ENCODE assay signal across 13 cellular contexts in genomic region chr3:127226946-127227842, GRCh38. TPM values are rescaled to one million over a fixed set of nuclear protein-coding genes. Genes with fewer than 3 reads are reported as not detected.
DNase-seq lines count a peak whose midpoint lies in the region; ATAC-seq lines count a peak whose summit lies in the region.
"Had no signal": no experiment of that assay in that cellular context is flagged by ENCODE, and none has a peak within 500 bp of the region (broad histone marks: within the 10 kb centered on the region; RNA-seq: fewer than 3 reads in every experiment).

No MANE protein-coding gene starts in this region.

- intact Hi-C loops in sciatic nerve (cut with DNase I), result no loop called here

- ATAC-seq in sciatic nerve (peak; percentile 39), GM18498 (IDR thresholded peaks at IDR 0.05; ENCODE audit: unreplicated experiment) (no peak)

- DNase-seq in activated CD4-positive, alpha-beta T cell treated with anti-CD3 and anti-CD28 coated beads for 48 hours, result peak; percentile 26
- no peak for DNase-seq in activated CD4-positive, alpha-beta T cell treated with anti-CD3 and anti-CD28 coated beads, Interleukin-2, amount 50 U/mL, for 4 hours
- peak; percentile 91 for DNase-seq in NCI-H146 (lab: John Stamatoyannopoulos, UW)
- DNase-seq in ecto neural progenitor cell (ENCODE audit: low spot score), result peak; percentile 83
- DNase-seq in sciatic nerve (ENCODE audit: low spot score), result no peak
- DNase-seq in glomerular visceral epithelial cell (ENCODE audit: extremely low spot score), result no peak
- DNase-seq in T-helper 9 cell, result no peak
- DNase-seq: activated CD8-positive, alpha-beta memory T cell treated with anti-CD3 and anti-CD28 coated beads for 24 hours; central memory CD4-positive, alpha-beta T cell; naive B cell; NK-92 treated with Interleukin-12 subunit alpha and Interleukin-12 subunit beta, amount 100 ng/mL, for 24 hours had no signal

RNA-seq across cellular contexts. Expression of gene PRR23E, which starts 34.3 kb away (rescaled TPM):
- total RNA-seq in sciatic nerve, result not detected
- total RNA-seq: glomerular endothelial cell had no signal

Comparison
In these comparisons a context has a peak if more than half of its experiments do, and no peak if none do; other contexts are left out.
1. DNase-seq: peak in activated CD4-positive, alpha-beta T cell treated with anti-CD3 and anti-CD28 coated beads for 48 hours (single experiment), NCI-H146 (single experiment) and ecto neural progenitor cell (single experiment); none in activated CD4-positive, alpha-beta T cell treated with anti-CD3 and anti-CD28 coated beads, Interleukin-2, amount 50 U/mL, for 4 hours (0 of 2), sciatic nerve (single experiment), glomerular visceral epithelial cell (single experiment) and T-helper 9 cell (single experiment).